In the genomic region with DNA sequence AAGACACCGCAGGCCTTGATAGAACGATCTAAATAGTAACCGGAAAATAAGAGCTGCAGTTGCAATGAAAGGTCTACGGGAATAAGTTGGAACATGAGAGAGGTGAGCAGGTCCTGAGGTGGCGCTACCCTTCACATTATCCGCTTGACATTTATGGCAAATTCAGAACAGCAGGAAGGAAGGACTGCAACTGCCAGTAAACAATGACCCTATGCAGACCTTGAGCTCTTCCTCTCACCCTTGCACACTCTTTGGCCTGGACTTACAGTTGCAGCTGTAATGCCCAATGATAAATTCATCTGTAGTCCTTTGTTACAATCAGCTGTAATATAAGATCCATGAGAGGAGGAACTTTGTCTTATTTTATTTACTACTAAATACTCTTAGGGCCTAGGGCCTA, we compare ENCODE assay signal across 15 cellular contexts. TPM values are rescaled to one million over a fixed set of nuclear protein-coding genes. Genes with fewer than 3 reads are reported as not detected.
DNase-seq lines count a peak whose midpoint lies in the region; ATAC-seq and TF ChIP-seq lines count a peak whose summit lies in the region.
"Had no signal": no experiment of that assay in that cellular context is flagged by ENCODE, and none has a peak within 500 bp of the region (broad histone marks: within the 10 kb centered on the region; RNA-seq: fewer than 3 reads in every experiment).

No MANE protein-coding gene starts in this region.

- peaks cover 3% of the 10 kb centered on the region for H3K27me3 Mint-ChIP-seq in activated naive CD4-positive, alpha-beta T cell treated with anti-CD3 and anti-CD28 coated beads, Interleukin-2, amount 50 U/mL, for 24 hours
- no peaks in the 10 kb centered on the region for H3K27me3 Mint-ChIP-seq in CD14-positive monocyte (ENCODE audit: low read depth in 3 of 3)

- H3K4me1 ChIP-seq in spleen, result peaks cover 0 to 15% (median 8%) of the 10 kb centered on the region in 6 donors
- H3K4me1 ChIP-seq: Caco-2 had no signal

- no peak for TF ChIP-seq CTCF in spleen (IDR thresholded peaks at IDR 0.05 in 8 of 11, conservative IDR thresholded peaks at IDR 0.05 in 3 of 11)
- no peak for TF ChIP-seq CTCF in CD14-positive monocyte (IDR thresholded peaks at IDR 0.05)

- H3K27ac ChIP-seq in spleen, result peak overlapping the region in 6 of 8 donors; percentile 1 to 68 (median 54)
- H3K27ac ChIP-seq: 22Rv1, HL-60 had no signal

- H3K36me3 ChIP-seq in spleen, result no peaks in the 10 kb centered on the region

- WGBS in spleen, 5 donors, result 65 to 89% (median 83%) methylated on average over 6 of the region's 6 CpGs

- no peaks in the 10 kb centered on the region for H3K27me3 ChIP-seq in spleen (replicated peaks in 1 of 7)

- H3K36me3 Mint-ChIP-seq in activated naive CD4-positive, alpha-beta T cell treated with anti-CD3 and anti-CD28 coated beads, Interleukin-2, amount 50 U/mL, for 24 hours, result peaks cover 1% of the 10 kb centered on the region
- no peaks in the 10 kb centered on the region for H3K36me3 Mint-ChIP-seq in activated naive CD4-positive, alpha-beta T cell treated with anti-CD3 and anti-CD28 coated beads, Interleukin-2, amount 50 U/mL, for 72 hours
- no peaks in the 10 kb centered on the region for H3K36me3 Mint-ChIP-seq in CD14-positive monocyte
- H3K36me3 Mint-ChIP-seq: CD8-positive, alpha-beta memory T cell had no signal

- no peaks in the 10 kb centered on the region for H3K9me3 ChIP-seq in spleen
- H3K9me3 ChIP-seq: Caco-2 had no signal

- no peak for DNase-seq in activated naive CD4-positive, alpha-beta T cell treated with anti-CD3 and anti-CD28 coated beads, Interleukin-2, amount 50 U/mL, for 72 hours (ENCODE audit: low spot score in 2 of 2)
- DNase-seq in left kidney (ENCODE audit: low read depth, low spot score), result peak; percentile 11
- no peak for DNase-seq in spleen
- DNase-seq in NOMO-1 treated with DMSO at 0.1 percent for 48 hours (lab: John Stamatoyannopoulos, UW; ENCODE audit: unreplicated experiment), result no peak
- no peak for DNase-seq in iPS-NIHi7 (ENCODE audit: extremely low spot score)
- no peak for DNase-seq in CD14-positive monocyte (ENCODE audit: low spot score)
- DNase-seq: Caco-2; CD8-positive, alpha-beta memory T cell; DND-41; GDM1; H7 had no signal

- no peak overlapping the region for H3K4me3 ChIP-seq in spleen

- ATAC-seq in activated naive CD4-positive, alpha-beta T cell treated with anti-CD3 and anti-CD28 coated beads, Interleukin-2, amount 50 U/mL, for 72 hours, result no peak

- no peaks in the 10 kb centered on the region for H3K9me3 Mint-ChIP-seq in activated naive CD4-positive, alpha-beta T cell treated with anti-CD3 and anti-CD28 coated beads, Interleukin-2, amount 50 U/mL, for 24 hours
- H3K9me3 Mint-ChIP-seq in activated naive CD4-positive, alpha-beta T cell treated with anti-CD3 and anti-CD28 coated beads, Interleukin-2, amount 50 U/mL, for 72 hours, result no peaks in the 10 kb centered on the region
- peaks cover 0 to 2% (median 0%) of the 10 kb centered on the region in 7 donors for H3K9me3 Mint-ChIP-seq in CD14-positive monocyte
- H3K9me3 Mint-ChIP-seq: CD8-positive, alpha-beta memory T cell; IgD-negative memory B cell had no signal

- H3K4me1 Mint-ChIP-seq in activated naive CD4-positive, alpha-beta T cell treated with anti-CD3 and anti-CD28 coated beads, Interleukin-2, amount 50 U/mL, for 24 hours, result peaks cover 4% of the 10 kb centered on the region
- H3K4me1 Mint-ChIP-seq in CD14-positive monocyte, result peaks cover 28% of the 10 kb centered on the region

- TF ChIP-seq POLR2A in spleen (IDR thresholded peaks at IDR 0.05), result no peak

- no peak overlapping the region for H3K4me3 Mint-ChIP-seq in activated naive CD4-positive, alpha-beta T cell treated with anti-CD3 and anti-CD28 coated beads, Interleukin-2, amount 50 U/mL, for 24 hours
- H3K4me3 Mint-ChIP-seq in CD14-positive monocyte, result no peak overlapping the region
- H3K4me3 Mint-ChIP-seq: IgD-negative memory B cell had no signal

- H3K27ac Mint-ChIP-seq in activated naive CD4-positive, alpha-beta T cell treated with anti-CD3 and anti-CD28 coated beads, Interleukin-2, amount 50 U/mL, for 24 hours, result peak overlapping the region; percentile 30
- H3K27ac Mint-ChIP-seq in activated naive CD4-positive, alpha-beta T cell treated with anti-CD3 and anti-CD28 coated beads, Interleukin-2, amount 50 U/mL, for 72 hours, result no peak overlapping the region
- no peak overlapping the region for H3K27ac Mint-ChIP-seq in CD14-positive monocyte
- H3K27ac Mint-ChIP-seq: CD8-positive, alpha-beta memory T cell had no signal

- intact Hi-C loops in spleen (cut with DNase I; ENCODE audit: low total_unique reads) (no loop called here), CD14-positive monocyte (cut with micrococcal nuclease) (no loop called here)

RNA-seq across cellular contexts. Expression of gene TRIM59, which starts 32.3 kb away (rescaled TPM):
- total RNA-seq in activated naive CD4-positive, alpha-beta T cell treated with anti-CD3 and anti-CD28 coated beads, Interleukin-2, amount 50 U/mL, for 72 hours, result 10 to 100 TPM; 28.7 to 31.1 TPM
- total RNA-seq in spleen, result 10 to 100 TPM; 11.2 to 21.4 (median 12.7) TPM
- 1 to 10 TPM; 3.3 to 5.8 (median 5.4) TPM for polyA plus RNA-seq in spleen
- 1 to 10 TPM; 4.2 TPM for polyA plus RNA-seq in CD14-positive monocyte
